1 cellular context compared by ENCODE assay signal in the genomic region with DNA sequence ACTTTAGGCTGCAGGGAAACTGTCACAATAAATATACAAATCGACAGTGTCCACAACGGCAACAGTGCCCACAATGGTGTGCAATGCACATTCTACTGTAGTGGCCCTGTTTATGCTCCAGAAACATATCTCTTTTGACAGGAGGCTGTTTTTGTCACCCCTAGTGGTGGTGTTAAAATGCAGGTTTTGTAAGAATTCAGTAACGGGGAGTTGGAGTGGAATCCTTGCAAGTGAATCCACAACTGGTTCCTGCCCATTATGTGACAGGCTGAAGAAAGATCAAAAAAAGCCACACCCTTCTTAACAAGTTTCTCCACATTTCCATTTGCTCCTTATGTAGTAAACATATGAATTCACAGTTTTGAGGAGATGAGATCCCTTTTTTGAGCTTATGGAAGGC.
TF ChIP-seq lines count a peak whose summit lies in the region.

No MANE protein-coding gene starts in this region.

TF ChIP-seq in GM23338, 12 proteins besides CTCF, POLR2A, EP300 and RAD21:
- TF ChIP-seq ETS1 (IDR thresholded peaks at IDR 0.05) (no peak), CREB1 (CRISPR knock-in tag; IDR thresholded peaks at IDR 0.05; ENCODE audit: low read depth) (no peak), ZNF114 (CRISPR knock-in tag; IDR thresholded peaks at IDR 0.05) (no peak), ZNF331 (CRISPR knock-in tag; IDR thresholded peaks at IDR 0.05; ENCODE audit: low read depth) (no peak), EZH2phosphoT487 (IDR thresholded peaks at IDR 0.05; ENCODE audit: unreplicated experiment) (no peak), STAT1 (IDR thresholded peaks at IDR 0.05; ENCODE audit: unreplicated experiment) (no peak), EZH2 (IDR thresholded peaks at IDR 0.05; ENCODE audit: low read depth, unreplicated experiment) (no peak), POLR2AphosphoS5 (IDR thresholded peaks at IDR 0.05; ENCODE audit: low read depth) (no peak), JUNB (IDR thresholded peaks at IDR 0.05; ENCODE audit: unreplicated experiment) (no peak), ZNF462 (CRISPR knock-in tag; IDR thresholded peaks at IDR 0.05) (no peak), NANOG (IDR thresholded peaks at IDR 0.05; ENCODE audit: borderline replicate concordance) (no peak)
- TF ChIP-seq, protein P1, sequence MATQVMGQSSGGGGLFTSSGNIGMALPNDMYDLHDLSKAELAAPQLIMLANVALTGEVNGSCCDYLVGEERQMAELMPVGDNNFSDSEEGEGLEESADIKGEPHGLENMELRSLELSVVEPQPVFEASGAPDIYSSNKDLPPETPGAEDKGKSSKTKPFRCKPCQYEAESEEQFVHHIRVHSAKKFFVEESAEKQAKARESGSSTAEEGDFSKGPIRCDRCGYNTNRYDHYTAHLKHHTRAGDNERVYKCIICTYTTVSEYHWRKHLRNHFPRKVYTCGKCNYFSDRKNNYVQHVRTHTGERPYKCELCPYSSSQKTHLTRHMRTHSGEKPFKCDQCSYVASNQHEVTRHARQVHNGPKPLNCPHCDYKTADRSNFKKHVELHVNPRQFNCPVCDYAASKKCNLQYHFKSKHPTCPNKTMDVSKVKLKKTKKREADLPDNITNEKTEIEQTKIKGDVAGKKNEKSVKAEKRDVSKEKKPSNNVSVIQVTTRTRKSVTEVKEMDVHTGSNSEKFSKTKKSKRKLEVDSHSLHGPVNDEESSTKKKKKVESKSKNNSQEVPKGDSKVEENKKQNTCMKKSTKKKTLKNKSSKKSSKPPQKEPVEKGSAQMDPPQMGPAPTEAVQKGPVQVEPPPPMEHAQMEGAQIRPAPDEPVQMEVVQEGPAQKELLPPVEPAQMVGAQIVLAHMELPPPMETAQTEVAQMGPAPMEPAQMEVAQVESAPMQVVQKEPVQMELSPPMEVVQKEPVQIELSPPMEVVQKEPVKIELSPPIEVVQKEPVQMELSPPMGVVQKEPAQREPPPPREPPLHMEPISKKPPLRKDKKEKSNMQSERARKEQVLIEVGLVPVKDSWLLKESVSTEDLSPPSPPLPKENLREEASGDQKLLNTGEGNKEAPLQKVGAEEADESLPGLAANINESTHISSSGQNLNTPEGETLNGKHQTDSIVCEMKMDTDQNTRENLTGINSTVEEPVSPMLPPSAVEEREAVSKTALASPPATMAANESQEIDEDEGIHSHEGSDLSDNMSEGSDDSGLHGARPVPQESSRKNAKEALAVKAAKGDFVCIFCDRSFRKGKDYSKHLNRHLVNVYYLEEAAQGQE (IDR thresholded peaks at IDR 0.05; ENCODE audit: unreplicated experiment), result no peak
